Comparison of ENCODE assay signal across 1 cellular context in the genomic region with DNA sequence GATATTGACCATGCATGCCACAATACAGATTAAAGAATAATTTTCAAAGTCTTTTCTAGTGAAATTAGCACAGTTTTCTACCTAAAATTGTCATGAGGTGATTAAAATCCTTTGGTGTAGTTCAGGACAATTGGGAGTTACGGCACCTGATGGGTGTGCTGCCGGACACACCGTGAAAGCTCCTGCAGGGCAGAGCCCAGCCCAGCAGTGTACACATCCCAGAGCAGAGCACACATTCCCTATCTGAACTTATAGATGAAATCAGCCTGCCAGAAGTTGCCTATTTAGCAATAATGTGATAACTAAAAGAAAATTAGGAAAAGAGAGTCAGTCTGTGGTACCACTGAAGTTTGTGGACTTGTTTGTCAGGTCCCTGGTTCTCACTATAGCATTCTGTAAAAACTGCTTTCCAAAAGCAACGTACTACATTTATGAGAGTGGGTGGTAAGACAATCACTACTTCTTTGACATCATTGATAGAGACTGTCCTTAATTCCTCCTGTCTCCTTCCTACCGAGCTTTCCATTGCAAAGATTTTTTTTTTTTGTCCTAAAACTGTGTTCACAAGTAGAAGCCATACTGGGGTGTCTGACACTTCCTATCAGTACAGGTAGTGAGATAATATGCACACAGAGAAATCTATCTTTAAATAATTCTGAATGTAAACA.
TF ChIP-seq lines count a peak whose summit lies in the region.

No MANE protein-coding gene starts in this region.

TF ChIP-seq in SK-N-SH treated with all-trans-retinoic acid at 6 μM for 48 hours, 23 proteins besides CTCF, POLR2A, EP300 and RAD21 (continued from another document):
- TF ChIP-seq, protein P1, sequence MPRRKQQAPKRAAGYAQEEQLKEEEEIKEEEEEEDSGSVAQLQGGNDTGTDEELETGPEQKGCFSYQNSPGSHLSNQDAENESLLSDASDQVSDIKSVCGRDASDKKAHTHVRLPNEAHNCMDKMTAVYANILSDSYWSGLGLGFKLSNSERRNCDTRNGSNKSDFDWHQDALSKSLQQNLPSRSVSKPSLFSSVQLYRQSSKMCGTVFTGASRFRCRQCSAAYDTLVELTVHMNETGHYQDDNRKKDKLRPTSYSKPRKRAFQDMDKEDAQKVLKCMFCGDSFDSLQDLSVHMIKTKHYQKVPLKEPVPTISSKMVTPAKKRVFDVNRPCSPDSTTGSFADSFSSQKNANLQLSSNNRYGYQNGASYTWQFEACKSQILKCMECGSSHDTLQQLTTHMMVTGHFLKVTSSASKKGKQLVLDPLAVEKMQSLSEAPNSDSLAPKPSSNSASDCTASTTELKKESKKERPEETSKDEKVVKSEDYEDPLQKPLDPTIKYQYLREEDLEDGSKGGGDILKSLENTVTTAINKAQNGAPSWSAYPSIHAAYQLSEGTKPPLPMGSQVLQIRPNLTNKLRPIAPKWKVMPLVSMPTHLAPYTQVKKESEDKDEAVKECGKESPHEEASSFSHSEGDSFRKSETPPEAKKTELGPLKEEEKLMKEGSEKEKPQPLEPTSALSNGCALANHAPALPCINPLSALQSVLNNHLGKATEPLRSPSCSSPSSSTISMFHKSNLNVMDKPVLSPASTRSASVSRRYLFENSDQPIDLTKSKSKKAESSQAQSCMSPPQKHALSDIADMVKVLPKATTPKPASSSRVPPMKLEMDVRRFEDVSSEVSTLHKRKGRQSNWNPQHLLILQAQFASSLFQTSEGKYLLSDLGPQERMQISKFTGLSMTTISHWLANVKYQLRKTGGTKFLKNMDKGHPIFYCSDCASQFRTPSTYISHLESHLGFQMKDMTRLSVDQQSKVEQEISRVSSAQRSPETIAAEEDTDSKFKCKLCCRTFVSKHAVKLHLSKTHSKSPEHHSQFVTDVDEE (CRISPR knock-in tag; IDR thresholded peaks at IDR 0.05), result no peak
- TF ChIP-seq ZNF8 (CRISPR knock-in tag; IDR thresholded peaks at IDR 0.05) (no peak), PPARA (CRISPR knock-in tag; IDR thresholded peaks at IDR 0.05; ENCODE audit: borderline replicate concordance) (no peak), CSDC2 (CRISPR knock-in tag; IDR thresholded peaks at IDR 0.05) (no peak), OSR1 (CRISPR knock-in tag; IDR thresholded peaks at IDR 0.05) (no peak), ZNF70 (CRISPR knock-in tag; IDR thresholded peaks at IDR 0.05) (no peak), ZFP3 (CRISPR knock-in tag; IDR thresholded peaks at IDR 0.05) (no peak), TCF4 (CRISPR knock-in tag; IDR thresholded peaks at IDR 0.05; ENCODE audit: borderline replicate concordance) (no peak), ESRRG (CRISPR knock-in tag; IDR thresholded peaks at IDR 0.05) (no peak), ISL1 (CRISPR knock-in tag; IDR thresholded peaks at IDR 0.05) (no peak), ARNTL (CRISPR knock-in tag; IDR thresholded peaks at IDR 0.05; ENCODE audit: borderline replicate concordance, low read depth) (no peak), TOX (CRISPR knock-in tag; IDR thresholded peaks at IDR 0.05; ENCODE audit: borderline replicate concordance) (no peak)
- TF ChIP-seq, protein P2, sequence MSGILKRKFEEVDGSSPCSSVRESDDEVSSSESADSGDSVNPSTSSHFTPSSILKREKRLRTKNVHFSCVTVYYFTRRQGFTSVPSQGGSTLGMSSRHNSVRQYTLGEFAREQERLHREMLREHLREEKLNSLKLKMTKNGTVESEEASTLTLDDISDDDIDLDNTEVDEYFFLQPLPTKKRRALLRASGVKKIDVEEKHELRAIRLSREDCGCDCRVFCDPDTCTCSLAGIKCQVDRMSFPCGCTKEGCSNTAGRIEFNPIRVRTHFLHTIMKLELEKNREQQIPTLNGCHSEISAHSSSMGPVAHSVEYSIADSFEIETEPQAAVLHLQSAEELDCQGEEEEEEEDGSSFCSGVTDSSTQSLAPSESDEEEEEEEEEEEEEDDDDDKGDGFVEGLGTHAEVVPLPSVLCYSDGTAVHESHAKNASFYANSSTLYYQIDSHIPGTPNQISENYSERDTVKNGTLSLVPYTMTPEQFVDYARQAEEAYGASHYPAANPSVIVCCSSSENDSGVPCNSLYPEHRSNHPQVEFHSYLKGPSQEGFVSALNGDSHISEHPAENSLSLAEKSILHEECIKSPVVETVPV (CRISPR knock-in tag; IDR thresholded peaks at IDR 0.05), result no peak
